ENCODE assay signal across 8 cellular contexts in genomic region chr12:116015525-116015924, GRCh38.
DNase-seq lines count a peak whose midpoint lies in the region; ATAC-seq and TF ChIP-seq lines count a peak whose summit lies in the region.

No MANE protein-coding gene starts in this region.

- H3K4ac ChIP-seq in IMR-90 (ENCODE audit: low read depth, low read length), result no peak overlapping the region

- no peak overlapping the region for H3K4me2 ChIP-seq in IMR-90 (ENCODE audit: low read depth, low read length)

- TF ChIP-seq CTCF in IMR-90 (conservative IDR thresholded peaks at IDR 0.05; ENCODE audit: low read depth, low read length), result peak; percentile 70
- TF ChIP-seq CTCF in fibroblast of the aortic adventitia (IDR thresholded peaks at IDR 0.05; ENCODE audit: insufficient read depth, low read length), result peak; percentile 73

- no TSS peak for BruUV-seq in IMR-90 (replicated peaks; lab: Mats Ljungman, UMichigan)

- intact Hi-C loops in IMR-90 (cut with micrococcal nuclease), result loop anchor here (1.0 to 5.0 kb wide), 4 partner anchors 42 to 582 kb away; no protein-coding TSS in a partner anchor

- no peak overlapping the region; the same call in 1 of the 2 replicates for H3K23ac ChIP-seq in IMR-90 (ENCODE audit: low read depth, low read length)

- H2AFZ ChIP-seq in IMR-90 (replicated peaks; ENCODE audit: low read length, poor library complexity), result no peak overlapping the region

- no peaks in the 10 kb centered on the region for H3K27me3 ChIP-seq in IMR-90 (ENCODE audit: control insufficient read depth, insufficient read depth, low read length)

- no peak overlapping the region for H3K9ac ChIP-seq in IMR-90 (ENCODE audit: low read depth, low read length)

- no peak overlapping the region for H3K27ac ChIP-seq in IMR-90 (ENCODE audit: insufficient read depth, low read length)

- H3K14ac ChIP-seq in IMR-90 (replicated peaks; ENCODE audit: low read depth, low read length), result 0 out of 2 replicates have a peak overlapping the region, but pooled peaks have one; percentile 6

- no peak overlapping the region for H4K8ac ChIP-seq in IMR-90 (ENCODE audit: low read depth in 2 of 2, low read length in 2 of 2)

- peaks cover 5% of the 10 kb centered on the region; the same call in 1 of the 2 replicates for H3K9me1 ChIP-seq in IMR-90 (ENCODE audit: insufficient read depth, low read length)

- ATAC-seq in IMR-90 (ENCODE audit: low read depth) (peak; percentile 89), SK-N-SH treated with all-trans-retinoic acid at 6 μM for 48 hours (peak; percentile 98), GM21526 (IDR thresholded peaks at IDR 0.05; ENCODE audit: low FRiP score, unreplicated experiment) (no peak)

- CTCF ChIA-PET in IMR-90 (lab: Yijun Ruan, JAX), result interaction anchor here (0.5 to 1.7 kb wide), 8 partner anchors 18 to 589 kb away, joined by 3 to 4 read pairs (median 3); no protein-coding TSS in a partner anchor

- WGBS in IMR-90 (ENCODE audit: extremely low coverage in 2 of 2, insufficient read length in 1 of 2), 2 experiments, result no CpG with 5 or more reads among the region's 1 CpG

- no peak overlapping the region for H3K18ac ChIP-seq in IMR-90 (ENCODE audit: low read depth, low read length)

- dilution Hi-C loops in IMR-90 (cut with HindIII; ENCODE audit: low sequenced_read_pairs, unreplicated experiment), result no loop called here

- in situ Hi-C loops in IMR-90 (cut with MboI; ENCODE audit: low sequenced_read_pairs), result no loop called here

- no peak overlapping the region for H2AK9ac ChIP-seq in IMR-90 (replicated peaks; ENCODE audit: low read depth, low read length, poor library complexity)

- H3K79me1 ChIP-seq in IMR-90 (ENCODE audit: low read depth in 1 of 2, low read length in 2 of 2), result peaks cover 5 to 50% of the 10 kb centered on the region in 2 experiments

- H4K5ac ChIP-seq in IMR-90 (ENCODE audit: low read depth, low read length), result no peak overlapping the region

- H3K4me1 ChIP-seq in IMR-90 (ENCODE audit: control insufficient read depth, insufficient read depth, low read length), result 0 out of 2 replicates have a peak, but pooled peaks cover 1% of the 10 kb centered on the region

- H3K56ac ChIP-seq in IMR-90 (ENCODE audit: extremely low read depth, insufficient read depth, low read length), result no peak overlapping the region

- H2AK5ac ChIP-seq in IMR-90 (ENCODE audit: low read depth, low read length), result no peak overlapping the region

- no peak for TF ChIP-seq POLR2A in IMR-90 (IDR thresholded peaks at IDR 0.05; ENCODE audit: low read depth, low read length)

- no peaks in the 10 kb centered on the region for H3K9me3 ChIP-seq in IMR-90 (ENCODE audit: control insufficient read depth, insufficient read depth, low read length)

- no peak overlapping the region for H3K4me3 ChIP-seq in IMR-90 (ENCODE audit: insufficient read depth, low read depth, low read length)
- no peak overlapping the region for H3K4me3 ChIP-seq in fibroblast of the aortic adventitia (ENCODE audit: low read depth, low read length)

- H4K20me1 ChIP-seq in IMR-90 (ENCODE audit: insufficient read depth, low read length), result peaks cover 5% of the 10 kb centered on the region; the same call in 1 of the 2 replicates

- POLR2A ChIA-PET in IMR-90 (lab: Charles Lee; ENCODE audit: unreplicated experiment), result no interaction called here

- peak; percentile 79 for TF ChIP-seq RAD21 in IMR-90 (IDR thresholded peaks at IDR 0.05; ENCODE audit: low read length)

- no peak overlapping the region for H4K91ac ChIP-seq in IMR-90 (ENCODE audit: insufficient read depth, low read depth, low read length)

- no peak overlapping the region for H2BK20ac ChIP-seq in IMR-90 (ENCODE audit: low read depth, low read length)

- peak; percentile 47 for DNase-seq in DMS153 treated with DMSO at 0.1 percent for 48 hours (lab: John Stamatoyannopoulos, UW; ENCODE audit: unreplicated experiment)
- DNase-seq in IMR-90, result peak; percentile 68
- peak; percentile 74 for DNase-seq in fibroblast of the aortic adventitia (ENCODE audit: low read depth)
- peak; percentile 74 for DNase-seq in pons (ENCODE audit: low spot score)
- no peak for DNase-seq in stimulated activated CD4-positive, alpha-beta T cell treated with anti-CD3 and anti-CD28 coated beads, Interleukin-4, amount 100 ng/mL, for 4 hours
- DNase-seq in mucosa of gallbladder (ENCODE audit: low spot score), result no peak

- H2BK5ac ChIP-seq in IMR-90 (ENCODE audit: low read depth, low read length, poor library complexity, severe bottlenecking), result no peak overlapping the region

- no peak overlapping the region for H2BK15ac ChIP-seq in IMR-90 (ENCODE audit: low read depth, low read length)

- no peak overlapping the region for H2BK120ac ChIP-seq in IMR-90 (ENCODE audit: low read depth, low read length)

- H3K36me3 ChIP-seq in IMR-90 (ENCODE audit: control insufficient read depth, insufficient read depth, low read length), result peaks cover 17% of the 10 kb centered on the region

TF ChIP-seq in IMR-90, 13 proteins besides CTCF, POLR2A, EP300 and RAD21:
- TF ChIP-seq RCOR1 (IDR thresholded peaks at IDR 0.05; ENCODE audit: insufficient replicate concordance, low read length), result no peak
- TF ChIP-seq NFE2L2 (IDR thresholded peaks at IDR 0.05; ENCODE audit: low read depth, low read length), result no peak
- peak; percentile 78 for TF ChIP-seq SMC3 (IDR thresholded peaks at IDR 0.05; ENCODE audit: low read depth, low read length)
- no peak for TF ChIP-seq USF2 (IDR thresholded peaks at IDR 0.05; ENCODE audit: low read depth, low read length)

TF ChIP-seq in SK-N-SH treated with all-trans-retinoic acid at 6 μM for 48 hours, 23 proteins besides CTCF, POLR2A, EP300 and RAD21:
- TF ChIP-seq ESRRG (CRISPR knock-in tag; IDR thresholded peaks at IDR 0.05) (no peak), ZFP3 (CRISPR knock-in tag; IDR thresholded peaks at IDR 0.05) (no peak), TOX (CRISPR knock-in tag; IDR thresholded peaks at IDR 0.05; ENCODE audit: borderline replicate concordance) (no peak), ISL1 (CRISPR knock-in tag; IDR thresholded peaks at IDR 0.05) (no peak), TSHZ2 (CRISPR knock-in tag; IDR thresholded peaks at IDR 0.05) (no peak), GLIS3 (CRISPR knock-in tag; IDR thresholded peaks at IDR 0.05) (no peak), PPARA (CRISPR knock-in tag; IDR thresholded peaks at IDR 0.05; ENCODE audit: borderline replicate concordance) (no peak), CSRNP3 (CRISPR knock-in tag; IDR thresholded peaks at IDR 0.05) (no peak), OSR1 (CRISPR knock-in tag; IDR thresholded peaks at IDR 0.05) (no peak), TCF4 (CRISPR knock-in tag; IDR thresholded peaks at IDR 0.05; ENCODE audit: borderline replicate concordance) (no peak)

Comparison
In these comparisons a context has a peak if more than half of its experiments do, and no peak if none do; other contexts are left out.
1. DNase-seq: peak in DMS153 treated with DMSO at 0.1 percent for 48 hours (single experiment), IMR-90 (single experiment), fibroblast of the aortic adventitia (single experiment) and pons (single experiment); none in stimulated activated CD4-positive, alpha-beta T cell treated with anti-CD3 and anti-CD28 coated beads, Interleukin-4, amount 100 ng/mL, for 4 hours (0 of 2) and mucosa of gallbladder (single experiment).